In genomic region chr13:64725492-64725891, GRCh38 we compare ENCODE assay signal across 20 cellular contexts.
DNase-seq lines count a peak whose midpoint lies in the region; ATAC-seq, FAIRE-seq and TF ChIP-seq lines count a peak whose summit lies in the region.
"Had no signal": no experiment of that assay in that cellular context is flagged by ENCODE, and none has a peak within 500 bp of the region (broad histone marks: within the 10 kb centered on the region; RNA-seq: fewer than 3 reads in every experiment).

No MANE protein-coding gene starts in this region.

- H3K9me2 ChIP-seq in SU-DHL-6 (replicated peaks; ENCODE audit: insufficient read depth, low read length) = no peaks in the 10 kb centered on the region

- H3K18ac ChIP-seq in trophoblast cell (ENCODE audit: low read length) = no peak overlapping the region

- H3K4me3 Mint-ChIP-seq in endodermal cell = no peak overlapping the region

- no peaks in the 10 kb centered on the region for H3K27me3 ChIP-seq in HepG2 (ENCODE audit: control insufficient read depth in 1 of 2, insufficient read depth in 2 of 2, low read length in 2 of 2)
- no peaks in the 10 kb centered on the region for H3K27me3 ChIP-seq in right lobe of liver
- no peaks in the 10 kb centered on the region for H3K27me3 ChIP-seq in SU-DHL-6 (ENCODE audit: low read length)
- H3K27me3 ChIP-seq in trophoblast cell (ENCODE audit: insufficient read depth, low read length) = no peaks in the 10 kb centered on the region
- no peaks in the 10 kb centered on the region for H3K27me3 ChIP-seq in endodermal cell (ENCODE audit: control insufficient read depth, insufficient read depth, low read length, poor library complexity, severe bottlenecking)

- H4K12ac ChIP-seq in trophoblast cell (ENCODE audit: low read depth, low read length) = peak overlapping the region; percentile 18

- peak overlapping the region; percentile 84 for H3K14ac ChIP-seq in trophoblast cell (ENCODE audit: low read length)

- no peak for TF ChIP-seq POLR2A in HepG2 (IDR thresholded peaks at IDR 0.05; ENCODE audit: insufficient read depth in 1 of 2, low read depth in 2 of 2, low read length in 2 of 2)
- no peak for TF ChIP-seq POLR2A in right lobe of liver (IDR thresholded peaks at IDR 0.05)

- peak overlapping the region; percentile 75 for H3K4ac ChIP-seq in trophoblast cell (ENCODE audit: low read depth, low read length)

- no peak overlapping the region for H3K27ac Mint-ChIP-seq in endodermal cell

- no peak for TF ChIP-seq RAD21 in HepG2 (CRISPR knock-in tag; IDR thresholded peaks at IDR 0.05)

- H4K8ac ChIP-seq in trophoblast cell (ENCODE audit: low read depth, low read length) = peak overlapping the region; percentile 65

- peak overlapping the region; percentile 91 for H2BK120ac ChIP-seq in trophoblast cell (ENCODE audit: insufficient read depth, low read length, poor library complexity)

- no peaks in the 10 kb centered on the region for H3K27me3 Mint-ChIP-seq in endodermal cell (ENCODE audit: insufficient read depth)

- no peaks in the 10 kb centered on the region for H3K9me3 ChIP-seq in HepG2 (ENCODE audit: low read length)
- no peaks in the 10 kb centered on the region for H3K9me3 ChIP-seq in right lobe of liver
- no peaks in the 10 kb centered on the region for H3K9me3 ChIP-seq in SU-DHL-6 (ENCODE audit: insufficient read depth, low read length)
- H3K9me3 ChIP-seq in trophoblast cell (ENCODE audit: insufficient read depth, low read depth, low read length) = no peaks in the 10 kb centered on the region
- no peaks in the 10 kb centered on the region for H3K9me3 ChIP-seq in endodermal cell (ENCODE audit: control insufficient read depth, low read length)

- H2BK5ac ChIP-seq in trophoblast cell (ENCODE audit: low read depth, low read length, poor library complexity) = peak overlapping the region; percentile 91

- H4K20me1 ChIP-seq in HepG2 (ENCODE audit: insufficient read depth, low read length) = no peaks in the 10 kb centered on the region
- no peaks in the 10 kb centered on the region for H4K20me1 ChIP-seq in SU-DHL-6 (ENCODE audit: low read depth, low read length)

- H3K4me1 Mint-ChIP-seq in endodermal cell = no peaks in the 10 kb centered on the region

- H3K4me2 ChIP-seq in HepG2 (ENCODE audit: low read depth, low read length) = no peak overlapping the region
- no peak overlapping the region for H3K4me2 ChIP-seq in SU-DHL-6 (ENCODE audit: low read depth, low read length, poor library complexity, severe bottlenecking)
- H3K4me2 ChIP-seq in trophoblast cell (ENCODE audit: low read length) = no peak overlapping the region

- TF ChIP-seq EP300 in HepG2 (IDR thresholded peaks at IDR 0.05; ENCODE audit: low read depth in 2 of 2, low read length in 2 of 2) = no peak
- TF ChIP-seq EP300 in HepG2 (CRISPR knock-in tag; IDR thresholded peaks at IDR 0.05; ENCODE audit: borderline replicate concordance) = no peak

- H3K79me2 ChIP-seq in HepG2 (ENCODE audit: insufficient read depth, low read length) (no peaks in the 10 kb centered on the region), SU-DHL-6 (ENCODE audit: insufficient read depth, low read length) (no peaks in the 10 kb centered on the region), trophoblast cell (ENCODE audit: control insufficient read depth, insufficient read depth, low read length, poor library complexity) (no peaks in the 10 kb centered on the region)

- H4K91ac ChIP-seq in trophoblast cell (ENCODE audit: low read depth, low read length) = peak overlapping the region; percentile 90

- H3K79me1 ChIP-seq in trophoblast cell (ENCODE audit: low read length) = peaks cover 8% of the 10 kb centered on the region

- ATAC-seq in HepG2 (no peak), right lobe of liver (no peak)

- H3K23ac ChIP-seq in trophoblast cell (ENCODE audit: low read length) = no peak overlapping the region

- peak overlapping the region; percentile 95 for H2BK12ac ChIP-seq in trophoblast cell (ENCODE audit: low read length)

- CTCF ChIA-PET in HepG2 (lab: Yijun Ruan, JAX; ENCODE audit: low intra/inter-chr PET ratio, low total read pairs) = no interaction called here

- H3F3A ChIP-seq in SU-DHL-6 (ENCODE audit: insufficient read depth) = no peaks in the 10 kb centered on the region

- H3K9ac ChIP-seq in HepG2 (ENCODE audit: insufficient read depth, low read depth, low read length) (no peak overlapping the region), SU-DHL-6 (ENCODE audit: low read length) (no peak overlapping the region), trophoblast cell (ENCODE audit: low read length) (no peak overlapping the region), endodermal cell (ENCODE audit: extremely low read depth, low read length, poor library complexity, severe bottlenecking) (no peak overlapping the region)

- H3K4me3 ChIP-seq in HepG2 (replicated peaks in 1 of 3; ENCODE audit: insufficient read depth in 1 of 3, low read depth in 2 of 3, low read length in 3 of 3) (no peak overlapping the region), right lobe of liver (no peak overlapping the region), SU-DHL-6 (ENCODE audit: insufficient read depth, low read length, poor library complexity, severe bottlenecking) (no peak overlapping the region), trophoblast cell (ENCODE audit: low read depth, low read length) (no peak overlapping the region), endodermal cell (ENCODE audit: low read length) (no peak overlapping the region)

- POLR2A ChIA-PET in HepG2 (lab: Yijun Ruan, JAX) = no interaction called here

- H3K9me3 Mint-ChIP-seq in endodermal cell = no peaks in the 10 kb centered on the region

- no TSS peak for BruUV-seq in HepG2 (replicated peaks; lab: Mats Ljungman, UMichigan)

- no peak for FAIRE-seq in HepG2 (lab: Jason Lieb, UNC)
- FAIRE-seq: GM19239 had no signal

- no peak overlapping the region for H3K27ac ChIP-seq in HepG2 (ENCODE audit: extremely low read length, insufficient read depth, low read length)
- H3K27ac ChIP-seq in right lobe of liver = no peak overlapping the region
- no peak overlapping the region for H3K27ac ChIP-seq in SU-DHL-6 (ENCODE audit: low read depth, low read length)
- peak overlapping the region; percentile 39 for H3K27ac ChIP-seq in trophoblast cell (ENCODE audit: low read depth, low read length)
- no peak overlapping the region for H3K27ac ChIP-seq in endodermal cell (ENCODE audit: low read depth, low read length)
- H3K27ac ChIP-seq: C4-2B had no signal

- 43% methylated on average over 7 of the region's 7 CpGs for WGBS in HepG2 (ENCODE audit: low lambda C conversion rate)
- WGBS in right lobe of liver (ENCODE audit: insufficient coverage, low coverage, low lambda C conversion rate, missing lambda C conversion rate) = 54% methylated on average over 7 of the region's 7 CpGs
- WGBS in trophoblast cell (ENCODE audit: extremely low coverage, insufficient coverage, insufficient read length) = no CpG with 5 or more reads among the region's 7 CpGs
- 96% methylated on average over 6 to 7 of the region's 7 CpGs for WGBS in endodermal cell (ENCODE audit: insufficient coverage in 1 of 2, insufficient read length in 1 of 2), 2 experiments

- H3K4me1 ChIP-seq in HepG2 (ENCODE audit: insufficient read depth, low read length) (no peaks in the 10 kb centered on the region), right lobe of liver (no peaks in the 10 kb centered on the region), trophoblast cell (ENCODE audit: control insufficient read depth in 1 of 2, insufficient read depth in 2 of 2, low read length in 2 of 2) (no peaks in the 10 kb centered on the region), endodermal cell (ENCODE audit: control insufficient read depth, insufficient read depth, low read length) (no peaks in the 10 kb centered on the region)

- intact Hi-C loops in HepG2 (cut with micrococcal nuclease; ENCODE audit: unreplicated experiment) = no loop called here
- intact Hi-C loops in right lobe of liver (cut with DNase I) = no loop called here

- H2AK5ac ChIP-seq in trophoblast cell (ENCODE audit: low read length) = peak overlapping the region; percentile 89

- H2AFZ ChIP-seq in HepG2 (ENCODE audit: low read length) (peak overlapping the region; percentile 58), SU-DHL-6 (ENCODE audit: low read depth, low read length, severe bottlenecking) (peak overlapping the region; percentile 69), trophoblast cell (ENCODE audit: insufficient read depth, low read length, poor library complexity) (no peak overlapping the region)

- TF ChIP-seq CTCF in HepG2 (CRISPR knock-in tag; IDR thresholded peaks at IDR 0.05) = no peak
- no peak for TF ChIP-seq CTCF in right lobe of liver (IDR thresholded peaks at IDR 0.05)
- no peak for TF ChIP-seq CTCF in SU-DHL-6 (IDR thresholded peaks at IDR 0.05; ENCODE audit: insufficient read depth, low read length, poor library complexity, severe bottlenecking)
- TF ChIP-seq CTCF in endodermal cell (conservative IDR thresholded peaks at IDR 0.05) = no peak

- in situ Hi-C loops in HepG2 (cut with HindIII; ENCODE audit: extremely low pct_ligation_motif_present, low pct_unique_long_range_greater_than_20kb) = no loop called here

- H3K36me3 Mint-ChIP-seq in endodermal cell (ENCODE audit: low read depth) = no peaks in the 10 kb centered on the region

- H3K36me3 ChIP-seq in HepG2 (replicated peaks in 1 of 2; ENCODE audit: control insufficient read depth in 1 of 2, insufficient read depth in 2 of 2, low read length in 2 of 2) = no peaks in the 10 kb centered on the region
- no peaks in the 10 kb centered on the region for H3K36me3 ChIP-seq in right lobe of liver
- H3K36me3 ChIP-seq in SU-DHL-6 (ENCODE audit: low read length) = no peaks in the 10 kb centered on the region
- H3K36me3 ChIP-seq in trophoblast cell (ENCODE audit: control insufficient read depth in 1 of 2, insufficient read depth in 2 of 2, low read length in 2 of 2) = no peaks in the 10 kb centered on the region
- no peaks in the 10 kb centered on the region for H3K36me3 ChIP-seq in endodermal cell (ENCODE audit: control insufficient read depth, insufficient read depth, low read length)

- DNase-seq in HepG2 (ENCODE audit: low spot score) (peak; percentile 3), right lobe of liver (no peak), M059J (ENCODE audit: low read depth) (peak; percentile 11), trophoblast cell (no peak), NCI-H2107 treated with DMSO at 0.1 percent for 48 hours (lab: John Stamatoyannopoulos, UW; ENCODE audit: unreplicated experiment) (no peak), endodermal cell (no peak), NCI-H526 treated with DMSO at 0.1 percent for 48 hours (lab: John Stamatoyannopoulos, UW) (no peak)
- DNase-seq: DMS 273 treated with DMSO at 0.1 percent for 48 hours, GDM1, HCEC 1CT, KBM-7, NCI-H1105 treated with DMSO at 0.1 percent for 48 hours, NCI-H187, NCI-H446 treated with DMSO at 0.1 percent for 48 hours, NCI-H774, SHP77, T-helper 2 cell had no signal

TF ChIP-seq in HepG2, 621 proteins besides CTCF, POLR2A, EP300 and RAD21 (continues in another document):
- TF ChIP-seq MEF2D (CRISPR knock-in tag; IDR thresholded peaks at IDR 0.05) (no peak), JUN (CRISPR knock-in tag; IDR thresholded peaks at IDR 0.05) (no peak), ZNF383 (CRISPR knock-in tag; IDR thresholded peaks at IDR 0.05; ENCODE audit: borderline replicate concordance) (no peak), ZNF781 (CRISPR knock-in tag; IDR thresholded peaks at IDR 0.05; ENCODE audit: borderline replicate concordance, not compliant biosample characterization) (no peak), NKX3-1 (CRISPR knock-in tag; IDR thresholded peaks at IDR 0.05) (no peak), ZNF431 (CRISPR knock-in tag; IDR thresholded peaks at IDR 0.05; ENCODE audit: borderline replicate concordance, low read depth) (no peak)

Comparison
In these comparisons a context has a peak if more than half of its experiments do, and no peak if none do; other contexts are left out.
1. DNase-seq: peak in HepG2 (single experiment) and M059J (single experiment); none in right lobe of liver (0 of 3), trophoblast cell (0 of 2), NCI-H2107 treated with DMSO at 0.1 percent for 48 hours (single experiment), endodermal cell (single experiment) and NCI-H526 treated with DMSO at 0.1 percent for 48 hours (single experiment).